In the genomic region with DNA sequence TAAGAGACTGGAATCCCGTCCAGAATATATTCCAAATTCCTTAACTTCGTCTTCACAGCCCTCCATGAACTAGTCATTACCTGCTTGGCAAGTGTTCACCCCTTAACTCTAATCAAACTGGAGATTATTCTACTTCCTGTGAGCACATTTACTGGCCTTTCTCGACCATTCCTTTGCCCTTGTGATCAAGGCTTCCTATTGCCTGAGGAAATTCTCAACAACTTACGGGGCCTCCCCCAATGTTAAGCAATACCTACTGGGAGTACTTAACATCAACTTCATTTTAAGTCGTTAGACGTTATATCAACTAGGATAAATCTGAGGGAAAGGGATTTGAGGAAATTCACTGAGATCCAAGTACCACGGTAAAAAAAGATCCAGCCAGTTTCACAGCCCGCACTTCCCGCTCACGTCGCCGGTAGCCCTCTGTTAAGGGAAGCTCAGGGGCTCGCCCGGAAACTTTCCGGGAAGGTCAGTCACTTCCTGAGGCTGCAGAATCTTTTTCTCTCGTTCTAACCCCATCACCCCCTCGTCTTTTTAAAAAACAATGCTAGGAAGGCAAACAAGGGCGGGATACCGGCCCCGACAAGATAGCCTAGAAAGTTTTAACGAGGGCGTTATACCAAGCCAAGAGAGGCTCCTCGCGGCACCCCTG, we compare ENCODE assay signal across 8 cellular contexts. TPM values are rescaled to one million over a fixed set of nuclear protein-coding genes. Genes with fewer than 3 reads are reported as not detected.
DNase-seq lines count a peak whose midpoint lies in the region; ATAC-seq and TF ChIP-seq lines count a peak whose summit lies in the region.

No MANE protein-coding gene starts in this region.

- 1% methylated on average over 24 of the region's 24 CpGs for WGBS in tibial nerve, 2 donors

- peaks cover 2% of the 10 kb centered on the region for H3K4me1 ChIP-seq in NT2/D1 (ENCODE audit: insufficient read depth, insufficient read length)
- peaks cover 55% of the 10 kb centered on the region for H3K4me1 ChIP-seq in lower lobe of right lung
- H3K4me1 ChIP-seq in tibial nerve = peaks cover 0 to 49% (median 18%) of the 10 kb centered on the region in 4 donors

- no peaks in the 10 kb centered on the region for H3K9me3 Mint-ChIP-seq in activated T-cell treated with anti-CD3 and anti-CD28 coated beads, Interleukin-2, amount 50 U/mL, for 24 hours

- peak overlapping the region; percentile 90 for H3K4me3 Mint-ChIP-seq in activated T-cell treated with anti-CD3 and anti-CD28 coated beads, Interleukin-2, amount 50 U/mL, for 24 hours

- peaks cover 60% of the 10 kb centered on the region for H3K36me3 Mint-ChIP-seq in activated T-cell treated with anti-CD3 and anti-CD28 coated beads, Interleukin-2, amount 50 U/mL, for 24 hours (ENCODE audit: low read depth)

- intact Hi-C loops in lower lobe of right lung (cut with DNase I) = no loop called here

- H3K9me3 ChIP-seq in NT2/D1 (ENCODE audit: insufficient read depth, low read length) (no peaks in the 10 kb centered on the region), lower lobe of right lung (no peaks in the 10 kb centered on the region), tibial nerve (no peaks in the 10 kb centered on the region)

- H3K36me3 ChIP-seq in NT2/D1 (ENCODE audit: insufficient read depth, insufficient read length, low read length) (peaks cover 43% of the 10 kb centered on the region), lower lobe of right lung (peaks cover 21% of the 10 kb centered on the region), tibial nerve (peaks cover 0 to 16% (median 0%) of the 10 kb centered on the region in 3 donors)

- H3K4me3 ChIP-seq in NT2/D1 (ENCODE audit: insufficient read length, low read depth) = peak overlapping the region; percentile 98
- H3K4me3 ChIP-seq in lower lobe of right lung = peak overlapping the region; percentile 96
- peak overlapping the region; percentile 77 to 95 (median 92) for H3K4me3 ChIP-seq in tibial nerve

- no peaks in the 10 kb centered on the region for H3K27me3 Mint-ChIP-seq in activated T-cell treated with anti-CD3 and anti-CD28 coated beads, Interleukin-2, amount 50 U/mL, for 24 hours

- H3K9ac ChIP-seq in NT2/D1 (ENCODE audit: insufficient read length, low read depth) = peak overlapping the region; percentile 99

- peak overlapping the region; percentile 99 for H3K27ac Mint-ChIP-seq in activated T-cell treated with anti-CD3 and anti-CD28 coated beads, Interleukin-2, amount 50 U/mL, for 24 hours

- peaks cover 48% of the 10 kb centered on the region for H3K4me1 Mint-ChIP-seq in activated T-cell treated with anti-CD3 and anti-CD28 coated beads, Interleukin-2, amount 50 U/mL, for 24 hours (ENCODE audit: low read depth)

- DNase-seq in activated T-cell treated with anti-CD3 and anti-CD28 coated beads, Interleukin-2, amount 50 U/mL, for 24 hours = no peak
- no peak for DNase-seq in activated T-cell treated with anti-CD3 and anti-CD28 coated beads, Interleukin-2, amount 50 U/mL, for 48 hours
- no peak for DNase-seq in NT2/D1 (ENCODE audit: low read depth, low spot score)
- peak in 1 of 61 donors; percentile 3 for DNase-seq in caudate nucleus (lab: John Stamatoyannopoulos, UW)
- DNase-seq in lower lobe of right lung = no peak
- DNase-seq in tibial nerve (ENCODE audit: low spot score in 2 of 2) = peak in 1 of 2 donors; percentile 23
- no peak for DNase-seq in ureter (ENCODE audit: low spot score)

- ATAC-seq in lower lobe of right lung (peak; percentile 44 to 54), GM21786 (IDR thresholded peaks at IDR 0.05; ENCODE audit: unreplicated experiment) (no peak)

- TF ChIP-seq POLR2A in tibial nerve (IDR thresholded peaks at IDR 0.05) = no peak

- TF ChIP-seq CTCF in lower lobe of right lung (IDR thresholded peaks at IDR 0.05) = no peak
- TF ChIP-seq CTCF in tibial nerve (IDR thresholded peaks at IDR 0.05) = no peak

- H3K27me3 ChIP-seq in NT2/D1 (ENCODE audit: insufficient read depth, insufficient read length) (no peaks in the 10 kb centered on the region), lower lobe of right lung (ENCODE audit: low read depth) (no peaks in the 10 kb centered on the region), tibial nerve (no peaks in the 10 kb centered on the region)

- peak in 1 of 2 donors; percentile 28 for TF ChIP-seq EP300 in tibial nerve (IDR thresholded peaks at IDR 0.05)

- H3K27ac ChIP-seq in caudate nucleus (ENCODE audit: low read depth, low read length) (peak overlapping the region; percentile 88), lower lobe of right lung (peak overlapping the region; percentile 99), tibial nerve (peak overlapping the region; percentile 87 to 98 (median 98))

RNA-seq across cellular contexts. Expression of gene EIF2S2, which starts 0.9 kb away (rescaled TPM):
- total RNA-seq in lower lobe of right lung (50.3 TPM), tibial nerve (10 to 100 TPM; 32.8 to 43.1 (median 41.0) TPM), ureter (65.3 TPM)
